ENCODE assay signal across 28 cellular contexts in genomic region chr16:29756654-29757053, GRCh38. TPM values are rescaled to one million over a fixed set of nuclear protein-coding genes. Genes with fewer than 3 reads are reported as not detected.
DNase-seq lines count a peak whose midpoint lies in the region; ATAC-seq, FAIRE-seq and TF ChIP-seq lines count a peak whose summit lies in the region.
"Had no signal": no experiment of that assay in that cellular context is flagged by ENCODE, and none has a peak within 500 bp of the region (broad histone marks: within the 10 kb centered on the region; RNA-seq: fewer than 3 reads in every experiment).

No MANE protein-coding gene starts in this region.

- H3K36me3 ChIP-seq in K562 (ENCODE audit: control insufficient read depth, insufficient read depth, low read length): no peaks in the 10 kb centered on the region
- no peaks in the 10 kb centered on the region for H3K36me3 ChIP-seq in naive thymus-derived CD4-positive, alpha-beta T cell (ENCODE audit: control insufficient read depth in 2 of 3, insufficient read depth in 3 of 3, low read length in 3 of 3)
- no peaks in the 10 kb centered on the region for H3K36me3 ChIP-seq in suprapubic skin
- H3K36me3 ChIP-seq: BLaER1, esophagus muscularis mucosa, gastroesophageal sphincter, upper lobe of left lung had no signal

- H3K4me1 ChIP-seq in K562 (replicated peaks in 1 of 2; ENCODE audit: control insufficient read depth in 2 of 2, insufficient read depth in 2 of 2, low read length in 2 of 2): peaks cover 0 to 3% of the 10 kb centered on the region in 2 experiments; a peak in 1 of 5 replicates
- H3K4me1 ChIP-seq in naive thymus-derived CD4-positive, alpha-beta T cell (ENCODE audit: control insufficient read depth in 2 of 2, insufficient read depth in 2 of 2, low read length in 2 of 2): peaks cover 8 to 33% of the 10 kb centered on the region in 2 donors
- no peaks in the 10 kb centered on the region for H3K4me1 ChIP-seq in suprapubic skin
- H3K4me1 ChIP-seq: esophagus muscularis mucosa, gastroesophageal sphincter had no signal

- no peak overlapping the region for H2AFZ ChIP-seq in K562 (ENCODE audit: low read depth, low read length)

- no peak for TF ChIP-seq CTCF in K562 (IDR thresholded peaks at IDR 0.05 in 2 of 3, conservative IDR thresholded peaks at IDR 0.05 in 1 of 3; ENCODE audit: insufficient read depth in 2 of 3, low read depth in 1 of 3, low read length in 3 of 3)
- no peak for TF ChIP-seq CTCF in suprapubic skin (IDR thresholded peaks at IDR 0.05)

- in situ Hi-C loops in K562 (cut with MboI): no loop called here

- FAIRE-seq in K562 (lab: Jason Lieb, UNC): no peak
- FAIRE-seq: islet of Langerhans had no signal

- DNase-seq in stimulated activated naive CD4-positive, alpha-beta T cell (lab: John Stamatoyannopoulos, UW): peak; percentile 14 to 68 (median 48)
- no peak for DNase-seq in stimulated activated naive CD4-positive, alpha-beta T cell treated with Interleukin-2 at 50 U/mL for 16 hours (lab: John Stamatoyannopoulos, UW)
- DNase-seq in K562 (ENCODE audit: extremely low read depth in 1 of 4, low spot score in 3 of 4): no peak
- peak in 7 of 9 donors; percentile 38 to 78 (median 68) for DNase-seq in naive thymus-derived CD4-positive, alpha-beta T cell
- no peak for DNase-seq in NCI-H510A (lab: John Stamatoyannopoulos, UW)
- DNase-seq in suprapubic skin (ENCODE audit: low spot score in 2 of 2): no peak
- DNase-seq: ACHN; activated B cell treated with CpG ODN at 0.5 μM for 24 hours; activated CD8-positive, alpha-beta memory T cell treated with anti-CD3 and anti-CD28 coated beads for 24 hours; activated T-cell treated with anti-CD3 and anti-CD28 coated beads, Interleukin-2, amount 50 U/mL, for 72 hours; H9; MM.1S; NCI-H146; NCI-H526 treated with DMSO at 0.1 percent for 48 hours; SK-N-SH; upper lobe of left lung had no signal

- WGBS in K562 (ENCODE audit: insufficient coverage, low coverage, missing lambda C conversion rate): 25% methylated on average over 1 of the region's 1 CpG
- 71% methylated on average over 1 of the region's 1 CpG for WGBS in suprapubic skin

- no peak for TF ChIP-seq POLR2A in K562 (conservative IDR thresholded peaks at IDR 0.05)
- TF ChIP-seq POLR2A in suprapubic skin (IDR thresholded peaks at IDR 0.05): no peak

- no peak overlapping the region for H3K9ac ChIP-seq in K562 (ENCODE audit: insufficient read depth in 1 of 2, low read depth in 2 of 2, low read length in 2 of 2)
- H3K9ac ChIP-seq: BLaER1, SK-N-SH had no signal

- peaks cover 0 to 2% (median 0%) of the 10 kb centered on the region in 5 donors for H3K36me3 Mint-ChIP-seq in naive thymus-derived CD4-positive, alpha-beta T cell
- H3K36me3 Mint-ChIP-seq: activated naive CD4-positive, alpha-beta T cell treated with anti-CD3 and anti-CD28 coated beads, Interleukin-2, amount 50 U/mL, for 72 hours had no signal

- peak overlapping the region in 9 of 10 donors; percentile 18 to 73 (median 59) for H3K4me3 Mint-ChIP-seq in naive thymus-derived CD4-positive, alpha-beta T cell
- H3K4me3 Mint-ChIP-seq: activated B cell treated with CpG ODN at 0.5 μM for 24 hours, H9 had no signal

- H4K20me1 ChIP-seq in K562 (replicated peaks; ENCODE audit: control insufficient read depth, insufficient read depth, low read length): no peaks in the 10 kb centered on the region
- H4K20me1 ChIP-seq: BLaER1 had no signal

- CTCF ChIA-PET in K562 (lab: Yijun Ruan, JAX; ENCODE audit: low intra/inter-chr PET ratio): interaction anchor here (0.7 kb wide), 1 partner anchor 26 kb away, joined by 3 read pairs; no protein-coding TSS in a partner anchor
- CTCF ChIA-PET in naive thymus-derived CD4-positive, alpha-beta T cell (lab: Charles Lee): interaction anchor here (0.7 to 1.7 kb wide), 6 partner anchors 10 to 92 kb away, joined by 3 to 11 read pairs (median 6); no protein-coding TSS in a partner anchor

- BruUV-seq in K562 (replicated peaks; lab: Mats Ljungman, UMichigan): no TSS peak

- peaks cover 12 to 58% (median 38%) of the 10 kb centered on the region in 7 donors for H3K4me1 Mint-ChIP-seq in naive thymus-derived CD4-positive, alpha-beta T cell

- H3K9me3 Mint-ChIP-seq in naive thymus-derived CD4-positive, alpha-beta T cell: peaks cover 0 to 2% (median 0%) of the 10 kb centered on the region in 11 donors
- H3K9me3 Mint-ChIP-seq: activated B cell treated with CpG ODN at 0.5 μM for 24 hours; activated naive CD4-positive, alpha-beta T cell treated with anti-CD3 and anti-CD28 coated beads, Interleukin-2, amount 50 U/mL, for 72 hours; activated T-cell treated with anti-CD3 and anti-CD28 coated beads, Interleukin-2, amount 50 U/mL, for 72 hours; H9 had no signal

- no peaks in the 10 kb centered on the region for H3K9me1 ChIP-seq in K562 (ENCODE audit: control insufficient read depth, insufficient read depth, low read length)

- H3K27me3 ChIP-seq in K562 (ENCODE audit: control insufficient read depth in 2 of 2, insufficient read depth in 2 of 2, low read length in 2 of 2) (no peaks in the 10 kb centered on the region), suprapubic skin (no peaks in the 10 kb centered on the region)
- no peaks in the 10 kb centered on the region for H3K27me3 ChIP-seq in naive thymus-derived CD4-positive, alpha-beta T cell (ENCODE audit: control insufficient read depth in 2 of 2, insufficient read depth in 2 of 2, low read length in 2 of 2)
- H3K27me3 ChIP-seq: BLaER1, esophagus muscularis mucosa, gastroesophageal sphincter, upper lobe of left lung had no signal

- intact Hi-C loops in K562 (cut with micrococcal nuclease): no loop called here
- intact Hi-C loops in naive thymus-derived CD4-positive, alpha-beta T cell (cut with micrococcal nuclease): loop anchor here in 1 of 2 donors (2.0 kb wide), 1 partner anchor 18 kb away; no protein-coding TSS in a partner anchor

- peaks cover 0 to 6% (median 0%) of the 10 kb centered on the region in 5 donors for H3K27me3 Mint-ChIP-seq in naive thymus-derived CD4-positive, alpha-beta T cell
- H3K27me3 Mint-ChIP-seq: activated B cell treated with CpG ODN at 0.5 μM for 24 hours had no signal

- no peak overlapping the region for H3K4me2 ChIP-seq in K562 (ENCODE audit: insufficient read depth, low read length)
- H3K4me2 ChIP-seq: BLaER1, SK-N-SH had no signal

- no peak for TF ChIP-seq RAD21 in K562 (CRISPR knock-in tag; conservative IDR thresholded peaks at IDR 0.05 in 1 of 2, IDR thresholded peaks at IDR 0.05 in 1 of 2)

- POLR2A ChIA-PET in K562 (lab: Yijun Ruan, JAX): interaction anchor here (0.6 to 1.0 kb wide), 3 partner anchors 10 to 25 kb away, joined by 3 read pairs; no protein-coding TSS in a partner anchor
- POLR2A ChIA-PET in naive thymus-derived CD4-positive, alpha-beta T cell (lab: Charles Lee): interaction anchor here (0.5 to 4.5 kb wide), 13 partner anchors 8 to 106 kb away, joined by 3 to 36 read pairs (median 5); partner anchors contain the start of gene C16orf54

- H3K79me2 ChIP-seq in K562 (ENCODE audit: control insufficient read depth, insufficient read depth, low read length): no peaks in the 10 kb centered on the region

- TF ChIP-seq EP300 in K562 (IDR thresholded peaks at IDR 0.05; ENCODE audit: low read length): no peak
- TF ChIP-seq EP300 in suprapubic skin (IDR thresholded peaks at IDR 0.05): no peak

- H3K27ac ChIP-seq in K562 (ENCODE audit: extremely low read depth, low read depth, low read length) (no peak overlapping the region), suprapubic skin (no peak overlapping the region)
- peak overlapping the region; percentile 61 for H3K27ac ChIP-seq in naive thymus-derived CD4-positive, alpha-beta T cell (ENCODE audit: low read depth, low read length)
- H3K27ac ChIP-seq: BLaER1, esophagus muscularis mucosa, gastroesophageal sphincter, RWPE1, upper lobe of left lung had no signal

- peak; percentile 28; the same call in 1 of the 3 replicates for ATAC-seq in K562
- ATAC-seq in naive thymus-derived CD4-positive, alpha-beta T cell: peak; percentile 94
- no peak for ATAC-seq in HG02973 (IDR thresholded peaks at IDR 0.05; ENCODE audit: unreplicated experiment)
- ATAC-seq in GM18511 (IDR thresholded peaks at IDR 0.05; ENCODE audit: unreplicated experiment): no peak
- ATAC-seq: activated T-cell treated with anti-CD3 and anti-CD28 coated beads, Interleukin-2, amount 50 U/mL, for 72 hours; gastroesophageal sphincter; right cardiac atrium had no signal

- H3K4me3 ChIP-seq in K562 (no peak overlapping the region), suprapubic skin (no peak overlapping the region)
- no peak overlapping the region for H3K4me3 ChIP-seq in naive thymus-derived CD4-positive, alpha-beta T cell (ENCODE audit: low read length)
- H3K4me3 ChIP-seq: BLaER1, esophagus muscularis mucosa, gastroesophageal sphincter, upper lobe of left lung had no signal

- peak overlapping the region in 8 of 9 donors; percentile 80 to 96 (median 88) for H3K27ac Mint-ChIP-seq in naive thymus-derived CD4-positive, alpha-beta T cell
- H3K27ac Mint-ChIP-seq: activated B cell treated with CpG ODN at 0.5 μM for 24 hours; activated naive CD4-positive, alpha-beta T cell treated with anti-CD3 and anti-CD28 coated beads, Interleukin-2, amount 50 U/mL, for 72 hours; activated T-cell treated with anti-CD3 and anti-CD28 coated beads, Interleukin-2, amount 50 U/mL, for 72 hours; H9 had no signal

- H3K9me3 ChIP-seq in K562 (replicated peaks; ENCODE audit: control insufficient read depth, insufficient read depth, low read depth, low read length): no peaks in the 10 kb centered on the region
- no peaks in the 10 kb centered on the region for H3K9me3 ChIP-seq in naive thymus-derived CD4-positive, alpha-beta T cell (ENCODE audit: control insufficient read depth in 2 of 3, low read length in 3 of 3)
- H3K9me3 ChIP-seq in suprapubic skin: no peaks in the 10 kb centered on the region
- H3K9me3 ChIP-seq: esophagus muscularis mucosa, gastroesophageal sphincter, SK-N-SH, upper lobe of left lung had no signal

RNA-seq across cellular contexts. Expression of gene C16orf54, which starts 10.9 kb away (rescaled TPM):
- total RNA-seq in K562 (2011; cell fraction: chromatin; rRNA removed; ENCODE audit: low replicate concordance): not detected in 2 replicates
- not detected in 2 replicates for total RNA-seq in K562 (2011; cell fraction: nucleolus; rRNA removed)
- total RNA-seq in K562 (2011; cell fraction: nucleoplasm; rRNA removed): not detected in 2 replicates
- total RNA-seq in K562 (2014; rRNA removed) (not detected in 2 replicates), K562 (2014; rRNA removed; fragmentation: Illumina TruSeq; extraction: Trizol) (not detected in 2 replicates), K562 (2015; rRNA removed; fragmentation: Illumina TruSeq; extraction: Trizol) (not detected in 2 replicates), K562 (2021) (0.09 TPM in 1 of 2 replicates, not detected in the other), suprapubic skin (1 to 10 TPM in 1 of 4 donors, under 1 TPM in 1, not detected in 2; 0.34 to 1.1 TPM)
- polyA plus RNA-seq in K562 (2011; rRNA removed) (not detected in 2 replicates), K562 (2014; fragmentation: Illumina TruSeq; extraction: Trizol) (not detected in 2 replicates), K562 (2014; fragmentation: Nextera tagmentation; extraction: Ambion mirVana) (not detected), K562 (2014; rRNA removed) (not detected in 2 replicates)
- polyA plus RNA-seq in K562 (2011; cell fraction: cytosol; rRNA removed): not detected in 2 replicates
- not detected in 2 replicates for polyA plus RNA-seq in K562 (2011; cell fraction: nucleus; rRNA removed)
- not detected in 2 replicates for polyA plus RNA-seq in K562 (2012)
- polyA minus RNA-seq in K562 (2011; rRNA and poly(A)+ RNA removed): not detected in 2 replicates
- not detected in 2 replicates for polyA minus RNA-seq in K562 (2011; cell fraction: cytosol; rRNA and poly(A)+ RNA removed)
- polyA minus RNA-seq in K562 (2011; cell fraction: nucleus; rRNA and poly(A)+ RNA removed): not detected in 2 replicates
- 100 to 1,000 TPM in 4 of 5 experiments, 10 to 100 TPM in 1; 63.9 to 228 (median 151) TPM for total RNA-seq in naive thymus-derived CD4-positive, alpha-beta T cell
- polyA plus RNA-seq in naive thymus-derived CD4-positive, alpha-beta T cell: 10 to 100 TPM; 43.2 to 44.1 TPM
- total RNA-seq: H9, lung microvascular endothelial cell, myocyte had no signal
- polyA plus RNA-seq: SK-N-SH had no signal

RNA-seq across cellular contexts. Expression of gene ZG16, which starts 21.4 kb away (rescaled TPM):
- not detected in 2 replicates for total RNA-seq in K562 (2011; cell fraction: chromatin; rRNA removed; ENCODE audit: low replicate concordance)
- total RNA-seq in K562 (2011; cell fraction: nucleolus; rRNA removed): not detected in 2 replicates
- total RNA-seq in K562 (2011; cell fraction: nucleoplasm; rRNA removed): not detected in 2 replicates
- total RNA-seq in K562 (2014; rRNA removed) (not detected in 2 replicates), K562 (2014; rRNA removed; fragmentation: Illumina TruSeq; extraction: Trizol) (not detected in 2 replicates), K562 (2015; rRNA removed; fragmentation: Illumina TruSeq; extraction: Trizol) (not detected in 2 replicates), K562 (2021) (0.04 TPM in 1 of 2 replicates, not detected in the other), suprapubic skin (under 1 TPM in 1 of 4 donors, not detected in 3; 0.89 TPM)
- polyA plus RNA-seq in K562 (2011; rRNA removed) (not detected in 2 replicates), K562 (2014; fragmentation: Illumina TruSeq; extraction: Trizol) (not detected in 2 replicates), K562 (2014; fragmentation: Nextera tagmentation; extraction: Ambion mirVana) (not detected), K562 (2014; rRNA removed) (not detected in 2 replicates)
- polyA plus RNA-seq in K562 (2011; cell fraction: cytosol; rRNA removed): not detected in 2 replicates
- not detected in 2 replicates for polyA plus RNA-seq in K562 (2011; cell fraction: nucleus; rRNA removed)
- not detected in 2 replicates for polyA plus RNA-seq in K562 (2012)
- polyA minus RNA-seq in K562 (2011; rRNA and poly(A)+ RNA removed): not detected in 2 replicates
- not detected in 2 replicates for polyA minus RNA-seq in K562 (2011; cell fraction: cytosol; rRNA and poly(A)+ RNA removed)
- not detected in 2 replicates for polyA minus RNA-seq in K562 (2011; cell fraction: nucleus; rRNA and poly(A)+ RNA removed)
- not detected for total RNA-seq in naive thymus-derived CD4-positive, alpha-beta T cell
- not detected for polyA plus RNA-seq in naive thymus-derived CD4-positive, alpha-beta T cell
- total RNA-seq: activated B cell treated with CpG ODN at 0.5 μM for 24 hours; activated naive CD4-positive, alpha-beta T cell treated with anti-CD3 and anti-CD28 coated beads, Interleukin-2, amount 50 U/mL, for 72 hours; activated T-cell treated with anti-CD3 and anti-CD28 coated beads, Interleukin-2, amount 50 U/mL, for 72 hours; gastroesophageal sphincter; H9; lung microvascular endothelial cell; myocyte; omental fat pad; right cardiac atrium had no signal
- polyA plus RNA-seq: right cardiac atrium, SK-N-SH had no signal

RNA-seq across cellular contexts. Expression of gene KIF22, which starts 33.9 kb away (rescaled TPM):
- total RNA-seq in K562 (2011; cell fraction: chromatin; rRNA removed; ENCODE audit: low replicate concordance): 212 and 457 TPM in 2 replicates
- 330 and 338 TPM in 2 replicates for total RNA-seq in K562 (2011; cell fraction: nucleolus; rRNA removed)
- total RNA-seq in K562 (2011; cell fraction: nucleoplasm; rRNA removed): 225 and 251 TPM in 2 replicates
- total RNA-seq in K562 (2014; rRNA removed): 131 and 146 TPM in 2 replicates
- total RNA-seq in K562 (2014; rRNA removed; fragmentation: Illumina TruSeq; extraction: Trizol): 84.2 and 106 TPM in 2 replicates
- 115 and 117 TPM in 2 replicates for total RNA-seq in K562 (2015; rRNA removed; fragmentation: Illumina TruSeq; extraction: Trizol)
- 146 and 156 TPM in 2 replicates for total RNA-seq in K562 (2021)
- 232 and 251 TPM in 2 replicates for polyA plus RNA-seq in K562 (2011; rRNA removed)
- 202 and 227 TPM in 2 replicates for polyA plus RNA-seq in K562 (2011; cell fraction: cytosol; rRNA removed)
- polyA plus RNA-seq in K562 (2011; cell fraction: nucleus; rRNA removed): 549 and 656 TPM in 2 replicates
- polyA plus RNA-seq in K562 (2012): 111 and 163 TPM in 2 replicates
- 144 and 171 TPM in 2 replicates for polyA plus RNA-seq in K562 (2014; fragmentation: Illumina TruSeq; extraction: Trizol)
- 10 to 100 TPM in 1 of 2 experiments, 1 to 10 TPM in 1; 8.7 to 18.2 TPM for polyA plus RNA-seq in K562 (2014; fragmentation: Nextera tagmentation; extraction: Ambion mirVana)
- 180 and 185 TPM in 2 replicates for polyA plus RNA-seq in K562 (2014; rRNA removed)
- 154 and 186 TPM in 2 replicates for polyA minus RNA-seq in K562 (2011; rRNA and poly(A)+ RNA removed)
- 92.9 and 122 TPM in 2 replicates for polyA minus RNA-seq in K562 (2011; cell fraction: cytosol; rRNA and poly(A)+ RNA removed)
- polyA minus RNA-seq in K562 (2011; cell fraction: nucleus; rRNA and poly(A)+ RNA removed): 267 and 269 TPM in 2 replicates
- total RNA-seq in naive thymus-derived CD4-positive, alpha-beta T cell: 100 to 1,000 TPM in 1 of 5 experiments, 10 to 100 TPM in 4; 62.5 to 141 (median 81.3) TPM
- 10 to 100 TPM; 36.9 to 50.7 TPM for polyA plus RNA-seq in naive thymus-derived CD4-positive, alpha-beta T cell
- total RNA-seq in suprapubic skin: 10 to 100 TPM; 42.8 to 65.7 (median 55.1) TPM

RNA-seq across cellular contexts. Expression of gene MAZ, which starts 49.7 kb away (rescaled TPM):
- 95.3 and 227 TPM in 2 replicates for total RNA-seq in K562 (2011; cell fraction: chromatin; rRNA removed; ENCODE audit: low replicate concordance)
- total RNA-seq in K562 (2011; cell fraction: nucleolus; rRNA removed): 242 and 255 TPM in 2 replicates
- 165 and 167 TPM in 2 replicates for total RNA-seq in K562 (2011; cell fraction: nucleoplasm; rRNA removed)
- total RNA-seq in K562 (2014; rRNA removed): 414 and 504 TPM in 2 replicates
- total RNA-seq in K562 (2014; rRNA removed; fragmentation: Illumina TruSeq; extraction: Trizol): 196 and 250 TPM in 2 replicates
- 378 and 386 TPM in 2 replicates for total RNA-seq in K562 (2015; rRNA removed; fragmentation: Illumina TruSeq; extraction: Trizol)
- total RNA-seq in K562 (2021): 518 and 532 TPM in 2 replicates
- polyA plus RNA-seq in K562 (2011; rRNA removed): 216 and 275 TPM in 2 replicates
- polyA plus RNA-seq in K562 (2011; cell fraction: cytosol; rRNA removed): 302 and 460 TPM in 2 replicates
- polyA plus RNA-seq in K562 (2011; cell fraction: nucleus; rRNA removed): 274 and 319 TPM in 2 replicates
- 576 and 597 TPM in 2 replicates for polyA plus RNA-seq in K562 (2012)
- polyA plus RNA-seq in K562 (2014; fragmentation: Illumina TruSeq; extraction: Trizol): 420 and 592 TPM in 2 replicates
- 10 to 100 TPM; 45.4 to 59.3 TPM for polyA plus RNA-seq in K562 (2014; fragmentation: Nextera tagmentation; extraction: Ambion mirVana)
- 225 and 259 TPM in 2 replicates for polyA plus RNA-seq in K562 (2014; rRNA removed)
- 238 and 356 TPM in 2 replicates for polyA minus RNA-seq in K562 (2011; rRNA and poly(A)+ RNA removed)
- 360 and 377 TPM in 2 replicates for polyA minus RNA-seq in K562 (2011; cell fraction: cytosol; rRNA and poly(A)+ RNA removed)
- 72.8 and 95.2 TPM in 2 replicates for polyA minus RNA-seq in K562 (2011; cell fraction: nucleus; rRNA and poly(A)+ RNA removed)
- total RNA-seq in naive thymus-derived CD4-positive, alpha-beta T cell: 100 to 1,000 TPM; 192 to 424 (median 259) TPM
- polyA plus RNA-seq in naive thymus-derived CD4-positive, alpha-beta T cell: 10 to 100 TPM; 36.9 to 44.5 TPM
- 100 to 1,000 TPM in 3 of 4 donors, 10 to 100 TPM in 1; 98.4 to 180 (median 125) TPM for total RNA-seq in suprapubic skin

RNA-seq across cellular contexts. Expression of gene PRRT2, which starts 55.3 kb away (rescaled TPM):
- 2.5 and 4.2 TPM in 2 replicates for total RNA-seq in K562 (2011; cell fraction: chromatin; rRNA removed; ENCODE audit: low replicate concordance)
- total RNA-seq in K562 (2011; cell fraction: nucleolus; rRNA removed): 1.7 and 2.8 TPM in 2 replicates
- 2.1 and 6.5 TPM in 2 replicates for total RNA-seq in K562 (2011; cell fraction: nucleoplasm; rRNA removed)
- total RNA-seq in K562 (2014; rRNA removed) (0.16 and 0.27 TPM in 2 replicates), K562 (2014; rRNA removed; fragmentation: Illumina TruSeq; extraction: Trizol) (0.11 TPM in 1 of 2 replicates, not detected in the other), K562 (2015; rRNA removed; fragmentation: Illumina TruSeq; extraction: Trizol) (0.25 and 0.38 TPM in 2 replicates), K562 (2021) (0.69 and 1.2 TPM in 2 replicates), suprapubic skin (1 to 10 TPM in 3 of 4 donors, not detected in 1; 1.1 to 6.8 (median 3.7) TPM)
- polyA plus RNA-seq in K562 (2011; rRNA removed) (0.42 and 0.96 TPM in 2 replicates), K562 (2014; fragmentation: Illumina TruSeq; extraction: Trizol) (0.28 and 0.46 TPM in 2 replicates), K562 (2014; fragmentation: Nextera tagmentation; extraction: Ambion mirVana) (not detected), K562 (2014; rRNA removed) (0.81 and 1.0 TPM in 2 replicates)
- 0.48 and 0.60 TPM in 2 replicates for polyA plus RNA-seq in K562 (2011; cell fraction: cytosol; rRNA removed)
- 9.4 and 12.9 TPM in 2 replicates for polyA plus RNA-seq in K562 (2011; cell fraction: nucleus; rRNA removed)
- polyA plus RNA-seq in K562 (2012): 0.72 and 1.4 TPM in 2 replicates
- polyA minus RNA-seq in K562 (2011; rRNA and poly(A)+ RNA removed): 0.25 and 0.30 TPM in 2 replicates
- polyA minus RNA-seq in K562 (2011; cell fraction: cytosol; rRNA and poly(A)+ RNA removed): not detected in 2 replicates
- 1.3 and 1.6 TPM in 2 replicates for polyA minus RNA-seq in K562 (2011; cell fraction: nucleus; rRNA and poly(A)+ RNA removed)
- total RNA-seq in naive thymus-derived CD4-positive, alpha-beta T cell: 1 to 10 TPM; 1.9 to 4.6 (median 2.8) TPM
- under 1 TPM in 1 of 2 donors, not detected in 1; 0.07 TPM for polyA plus RNA-seq in naive thymus-derived CD4-positive, alpha-beta T cell

Comparison
In these comparisons a context has a peak if more than half of its experiments do, and no peak if none do; other contexts are left out.
1. DNase-seq: peak in stimulated activated naive CD4-positive, alpha-beta T cell (6 of 6) and naive thymus-derived CD4-positive, alpha-beta T cell (7 of 9); none in stimulated activated naive CD4-positive, alpha-beta T cell treated with Interleukin-2 at 50 U/mL for 16 hours (single experiment), K562 (0 of 4), NCI-H510A (single experiment) and suprapubic skin (0 of 2).
2. ATAC-seq: peak in K562 (single experiment) and naive thymus-derived CD4-positive, alpha-beta T cell (single experiment); none in HG02973 (single experiment) and GM18511 (single experiment).
3. RNA of gene C16orf54, which starts 10.9 kb away (total RNA-seq): 63.9 to 228 TPM in naive thymus-derived CD4-positive, alpha-beta T cell; 0.34 to 1.1 TPM in suprapubic skin and 0.09 TPM in K562; every median in the first group is over 10 times any median in the second.